17 cellular contexts compared by ENCODE assay signal in the genomic region with DNA sequence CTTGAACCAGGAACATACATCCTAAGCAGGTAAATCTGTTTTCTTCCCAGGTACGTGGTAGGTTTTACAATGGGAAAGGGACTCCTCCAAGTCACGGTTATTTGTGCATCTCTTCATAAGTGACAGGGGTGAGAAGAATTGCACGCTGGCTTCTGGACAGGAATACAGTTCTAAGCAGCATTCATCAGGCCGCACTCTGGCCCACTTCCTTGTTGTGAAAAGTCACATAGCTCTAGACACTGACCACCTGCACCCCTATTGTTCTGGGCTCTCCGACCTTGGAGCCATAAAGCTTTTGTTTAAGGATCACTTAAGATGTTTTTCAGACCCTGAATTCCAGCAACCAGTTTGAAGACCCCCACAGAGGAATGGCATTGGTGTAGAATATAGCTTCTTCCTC. TPM values are rescaled to one million over a fixed set of nuclear protein-coding genes. Genes with fewer than 3 reads are reported as not detected.
A peak's percentile ranks its signal among the peaks of the same experiment; 100 is the strongest.
DNase-seq lines count a peak whose midpoint lies in the region; ATAC-seq and TF ChIP-seq lines count a peak whose summit lies in the region.
"Had no signal": no experiment of that assay in that cellular context is flagged by ENCODE, and none has a peak within 500 bp of the region (broad histone marks: within the 10 kb centered on the region; RNA-seq: fewer than 3 reads in every experiment).

No MANE protein-coding gene starts in this region.

- peak overlapping the region; percentile 21 for H4K8ac ChIP-seq in mesenchymal stem cell (ENCODE audit: low read length)

- H3K9me3 ChIP-seq in mesenchymal stem cell (ENCODE audit: control insufficient read depth, low read length) (no peaks in the 10 kb centered on the region), stomach (no peaks in the 10 kb centered on the region)
- H3K9me3 ChIP-seq: colonic mucosa had no signal

- peak overlapping the region; percentile 94; the same call in 1 of the 2 replicates for H3K27ac ChIP-seq in RWPE1
- H3K27ac ChIP-seq in dorsolateral prefrontal cortex, result peak overlapping the region in 51 of 59 donors; percentile 30 to 91 (median 76)
- no peak overlapping the region for H3K27ac ChIP-seq in mesenchymal stem cell (ENCODE audit: low read length, poor library complexity, severe bottlenecking)
- H3K27ac ChIP-seq in stomach, result peak overlapping the region in 4 of 5 donors; percentile 25 to 83 (median 68)
- H3K27ac ChIP-seq: colonic mucosa, foreskin keratinocyte had no signal

- POLR2A ChIA-PET in RWPE1 (lab: Yijun Ruan, JAX; ENCODE audit: low non-redundant PET), result no interaction called here

- H4K91ac ChIP-seq in mesenchymal stem cell (ENCODE audit: low read length), result no peak overlapping the region

- H3K27me3 ChIP-seq in dorsolateral prefrontal cortex (no peaks in the 10 kb centered on the region), mesenchymal stem cell (ENCODE audit: control insufficient read depth in 1 of 2, insufficient read depth in 1 of 2, low read length in 2 of 2) (no peaks in the 10 kb centered on the region), stomach (no peaks in the 10 kb centered on the region)
- H3K27me3 ChIP-seq: colonic mucosa, foreskin keratinocyte had no signal

- no peak overlapping the region for H3K9ac ChIP-seq in mesenchymal stem cell (ENCODE audit: low read length)

- H2AFZ ChIP-seq in mesenchymal stem cell (ENCODE audit: low read depth, low read length), result no peak overlapping the region

- no peak overlapping the region for H3K4me2 ChIP-seq in mesenchymal stem cell (ENCODE audit: low read length, poor library complexity, severe bottlenecking)

- H2BK5ac ChIP-seq in mesenchymal stem cell (ENCODE audit: low read depth, low read length, poor library complexity, severe bottlenecking), result no peak overlapping the region

- intact Hi-C loops in dorsolateral prefrontal cortex (cut with DNase I), result loop anchor here (5.0 kb wide), 3 partner anchors 43 to 72 kb away; partner anchors contain the start of gene RPS6KA2 (in 1 of the 2)
- intact Hi-C loops in stomach (cut with DNase I; ENCODE audit: low total_unique reads), result no loop called here
- intact Hi-C loops in sciatic nerve (cut with DNase I), result no loop called here

- H3K36me3 ChIP-seq in mesenchymal stem cell (ENCODE audit: control insufficient read depth in 1 of 2, insufficient read depth in 2 of 2, low read depth in 1 of 2, low read length in 2 of 2) (peaks cover 0 to 4% of the 10 kb centered on the region in 2 experiments), stomach (peaks cover 0 to 2% (median 0%) of the 10 kb centered on the region in 4 donors)
- H3K36me3 ChIP-seq: colonic mucosa had no signal

- H3K79me1 ChIP-seq in mesenchymal stem cell (replicated peaks; ENCODE audit: low read length, poor library complexity, severe bottlenecking), result peaks cover 2% of the 10 kb centered on the region

- H3K4me1 ChIP-seq in mesenchymal stem cell (ENCODE audit: control insufficient read depth, insufficient read depth, low read depth, low read length) (peaks cover 5% of the 10 kb centered on the region), stomach (peaks cover 7 to 44% (median 25%) of the 10 kb centered on the region in 4 donors)
- H3K4me1 ChIP-seq: colonic mucosa had no signal

- 97% methylated on average over 5 of the region's 5 CpGs for WGBS in mesenchymal stem cell
- WGBS in stomach, 5 donors, result 82 to 90% (median 84%) methylated on average over 5 of the region's 5 CpGs

- H2BK120ac ChIP-seq in mesenchymal stem cell (ENCODE audit: low read depth, low read length), result no peak overlapping the region

- H2BK12ac ChIP-seq in mesenchymal stem cell (ENCODE audit: low read length in 2 of 2), result peak overlapping the region; percentile 55 to 61

- CTCF ChIA-PET in RWPE1 (lab: Yijun Ruan, JAX), result no interaction called here

- H3K23ac ChIP-seq in mesenchymal stem cell (ENCODE audit: low read length in 2 of 2), result no peak overlapping the region

- no peak overlapping the region for H2AK5ac ChIP-seq in mesenchymal stem cell (ENCODE audit: low read length, severe bottlenecking)

- no peak overlapping the region for H2BK15ac ChIP-seq in mesenchymal stem cell (ENCODE audit: low read depth, poor library complexity, severe bottlenecking)

- H3K4me3 ChIP-seq in dorsolateral prefrontal cortex, result no peak overlapping the region
- no peak overlapping the region for H3K4me3 ChIP-seq in mesenchymal stem cell (ENCODE audit: insufficient read depth in 1 of 2, low read depth in 1 of 2, low read length in 2 of 2)
- no peak overlapping the region for H3K4me3 ChIP-seq in stomach
- H3K4me3 ChIP-seq: colonic mucosa had no signal

- no peak overlapping the region for H3K4ac ChIP-seq in mesenchymal stem cell (ENCODE audit: low read depth in 1 of 2, low read length in 2 of 2)

- TF ChIP-seq EP300 in stomach (IDR thresholded peaks at IDR 0.05), result no peak

- no peak overlapping the region for H3K18ac ChIP-seq in mesenchymal stem cell (ENCODE audit: low read depth in 1 of 2, low read length in 2 of 2)

- no peak overlapping the region for H3K14ac ChIP-seq in mesenchymal stem cell (ENCODE audit: low read length in 2 of 2)

- TF ChIP-seq CTCF in RWPE1 (conservative IDR thresholded peaks at IDR 0.05; ENCODE audit: low read depth), result no peak
- TF ChIP-seq CTCF in dorsolateral prefrontal cortex (IDR thresholded peaks at IDR 0.05 in 54 of 56, conservative IDR thresholded peaks at IDR 0.05 in 2 of 56; ENCODE audit: low read depth in 1 of 56, partially characterized antibody in 56 of 56), result no peak
- TF ChIP-seq CTCF in stomach (IDR thresholded peaks at IDR 0.05), result no peak

- ATAC-seq in GM18870 (IDR thresholded peaks at IDR 0.05; ENCODE audit: unreplicated experiment) (no peak), HG02870 (IDR thresholded peaks at IDR 0.05; ENCODE audit: unreplicated experiment) (no peak), sciatic nerve (no peak)
- ATAC-seq: activated T-helper 17 cell treated with anti-CD3 and anti-CD28 coated beads, Interleukin-2, amount 50 U/mL, for 72 hours; foreskin keratinocyte; natural killer cell treated with Interleukin-12 subunit alpha and Interleukin-12 subunit beta and Interleukin-15 and Interleukin-18, amount 100 ng/mL, for 72 hours had no signal

- no peak for TF ChIP-seq POLR2A in stomach (IDR thresholded peaks at IDR 0.05)

- no peak for DNase-seq in RWPE1 (ENCODE audit: low spot score)
- no peak for DNase-seq in dorsolateral prefrontal cortex
- DNase-seq in mesenchymal stem cell, result no peak
- DNase-seq in stomach, result no peak
- DNase-seq in NCI-H345 treated with DMSO at 0.1 percent for 48 hours (lab: John Stamatoyannopoulos, UW; ENCODE audit: unreplicated experiment), result no peak
- DNase-seq in sciatic nerve (ENCODE audit: low spot score), result no peak
- DNase-seq: activated CD4-positive, alpha-beta T cell treated with anti-CD3 and anti-CD28 coated beads, Interleukin-2, amount 50 U/mL, for 1 hour; colonic mucosa; foreskin keratinocyte; HFFc6; NCI-H146; NCI-H774; SHP77 treated with DMSO at 0.1 percent for 48 hours had no signal

RNA-seq across cellular contexts. Expression of gene RAMACL, which starts 31.4 kb away (rescaled TPM):
- total RNA-seq in dorsolateral prefrontal cortex (10 to 100 TPM in 10 of 120 experiments, 1 to 10 TPM in 110; 1.7 to 13.4 (median 7.1) TPM), stomach (1 to 10 TPM in 3 of 5 donors, not detected in 2; 3.5 to 9.0 (median 5.5) TPM), sciatic nerve (4.3 TPM)
- 0.43 TPM for polyA plus RNA-seq in mesenchymal stem cell (2013, experiment 1 of 2)
- 0.37 TPM for polyA plus RNA-seq in mesenchymal stem cell (2013, experiment 2 of 2)
- polyA plus RNA-seq in stomach, result under 1 TPM in 2 of 3 donors, not detected in 1; 0.25 to 0.46 TPM

Comparison
In these comparisons a context has a peak if more than half of its experiments do, and no peak if none do; other contexts are left out.
1. intact Hi-C loops: an anchor here in dorsolateral prefrontal cortex (5.0 kb wide); none called in stomach and sciatic nerve.